8 cellular contexts compared by ENCODE assay signal in genomic region chr1:67561704-67562113, GRCh38.
A peak's percentile ranks its signal among the peaks of the same experiment; 100 is the strongest.
DNase-seq lines count a peak whose midpoint lies in the region; ATAC-seq and TF ChIP-seq lines count a peak whose summit lies in the region.

No MANE protein-coding gene starts in this region.

- BruUV-seq in OCI-LY7 (replicated peaks; lab: Mats Ljungman, UMichigan) = no TSS peak

- H4K20me1 ChIP-seq in OCI-LY7 (ENCODE audit: insufficient read depth, low read length) (no peaks in the 10 kb centered on the region), fibroblast of lung (ENCODE audit: control insufficient read depth, extremely low read depth, insufficient read depth, low read length) (no peaks in the 10 kb centered on the region)

- no peak overlapping the region for H3K27ac ChIP-seq in OCI-LY7 (ENCODE audit: low read depth, low read length, poor library complexity, severe bottlenecking)
- H3K27ac ChIP-seq in fibroblast of lung (ENCODE audit: insufficient read depth, low read length) = no peak overlapping the region

- no peaks in the 10 kb centered on the region for H3K36me3 ChIP-seq in OCI-LY7 (ENCODE audit: insufficient read depth, low read length)
- H3K36me3 ChIP-seq in fibroblast of lung (ENCODE audit: control insufficient read depth, insufficient read depth, low read length) = no peaks in the 10 kb centered on the region

- H3K27ac Mint-ChIP-seq in nephron progenitor cell = no peak overlapping the region
- H3K27ac Mint-ChIP-seq in stimulated activated naive CD8-positive, alpha-beta T cell treated with anti-CD3 and anti-CD28 coated beads, Interleukin-15, amount 100 ng/mL, for 72 hours = no peak overlapping the region

- H3K4me2 ChIP-seq in OCI-LY7 (ENCODE audit: low read length) (peak overlapping the region; percentile 22; the same call in 1 of the 2 replicates), fibroblast of lung (ENCODE audit: extremely low read depth, insufficient read depth, low read length) (no peak overlapping the region)

- H3K4me3 Mint-ChIP-seq in nephron progenitor cell = no peak overlapping the region
- H3K4me3 Mint-ChIP-seq in stimulated activated naive CD8-positive, alpha-beta T cell treated with anti-CD3 and anti-CD28 coated beads, Interleukin-15, amount 100 ng/mL, for 72 hours = no peak overlapping the region

- peaks cover 5% of the 10 kb centered on the region for H3K4me1 Mint-ChIP-seq in nephron progenitor cell
- peaks cover 6% of the 10 kb centered on the region for H3K4me1 Mint-ChIP-seq in stimulated activated naive CD8-positive, alpha-beta T cell treated with anti-CD3 and anti-CD28 coated beads, Interleukin-15, amount 100 ng/mL, for 72 hours

- CTCF ChIA-PET in OCI-LY7 (lab: Charles Lee; ENCODE audit: unreplicated experiment) = interaction anchor here (1.4 to 2.5 kb wide), 2 partner anchors 20 to 199 kb away, joined by 3 to 25 read pairs; no protein-coding TSS in a partner anchor

- peak; percentile 98 for TF ChIP-seq CTCF in OCI-LY7 (conservative IDR thresholded peaks at IDR 0.05; ENCODE audit: low read length)
- peak; percentile 92 to 94 for TF ChIP-seq CTCF in fibroblast of lung (conservative IDR thresholded peaks at IDR 0.05 in 1 of 2, IDR thresholded peaks at IDR 0.05 in 1 of 2; ENCODE audit: low read depth in 1 of 2, low read length in 2 of 2)
- TF ChIP-seq CTCF in nephron progenitor cell (IDR thresholded peaks at IDR 0.05) = peak; percentile 90

- DNase-seq in DMS153 (lab: John Stamatoyannopoulos, UW) (peak; percentile 56), HuH-7.5 (ENCODE audit: low spot score) (peak; percentile 46), OCI-LY7 (ENCODE audit: low spot score) (peak; percentile 84), activated T-cell treated with anti-CD3 and anti-CD28 coated beads for 48 hours (ENCODE audit: low read depth) (peak; percentile 75), fibroblast of lung (ENCODE audit: low read depth in 2 of 2) (peak; percentile 79 to 84), nephron progenitor cell (peak; percentile 96)
- peak; percentile 80 to 82 for DNase-seq in stimulated activated naive CD8-positive, alpha-beta T cell treated with anti-CD3 and anti-CD28 coated beads, Interleukin-15, amount 100 ng/mL, for 72 hours

- POLR2A ChIA-PET in OCI-LY7 (lab: Charles Lee) = interaction anchor here (1.0 to 2.7 kb wide), 5 partner anchors 10 to 198 kb away, joined by 3 to 14 read pairs (median 5); partner anchors contain the start of gene GADD45A

- no peaks in the 10 kb centered on the region for H3K36me3 Mint-ChIP-seq in nephron progenitor cell (ENCODE audit: low read depth)

- H3K9me2 ChIP-seq in OCI-LY7 (ENCODE audit: insufficient read depth, low read length) = no peaks in the 10 kb centered on the region

- ATAC-seq in GM21528 (IDR thresholded peaks at IDR 0.05; ENCODE audit: low FRiP score, unreplicated experiment) = peak; percentile 81
- ATAC-seq in stimulated activated naive CD8-positive, alpha-beta T cell treated with anti-CD3 and anti-CD28 coated beads, Interleukin-15, amount 100 ng/mL, for 72 hours = peak; percentile 89

- H3K27me3 Mint-ChIP-seq in nephron progenitor cell (ENCODE audit: low read depth, poor library complexity) = peaks cover 10% of the 10 kb centered on the region
- H3K27me3 Mint-ChIP-seq in stimulated activated naive CD8-positive, alpha-beta T cell treated with anti-CD3 and anti-CD28 coated beads, Interleukin-15, amount 100 ng/mL, for 72 hours = peaks cover 30% of the 10 kb centered on the region

- H3K4me1 ChIP-seq in OCI-LY7 (ENCODE audit: insufficient read depth, low read length, poor library complexity, severe bottlenecking) (peaks cover 4% of the 10 kb centered on the region), fibroblast of lung (ENCODE audit: control insufficient read depth, extremely low read depth, insufficient read depth, low read length) (peaks cover 11% of the 10 kb centered on the region)

- intact Hi-C loops in OCI-LY7 (cut with micrococcal nuclease; ENCODE audit: unreplicated experiment) = loop anchor here (1.0 kb wide), 2 partner anchors 125 to 199 kb away; no protein-coding TSS in a partner anchor

- no peaks in the 10 kb centered on the region for H3K9me3 ChIP-seq in OCI-LY7 (ENCODE audit: low read length)
- no peaks in the 10 kb centered on the region for H3K9me3 ChIP-seq in fibroblast of lung (ENCODE audit: control insufficient read depth, insufficient read depth, low read depth, low read length)

- peaks cover 4% of the 10 kb centered on the region for H3K9me3 Mint-ChIP-seq in nephron progenitor cell
- no peaks in the 10 kb centered on the region for H3K9me3 Mint-ChIP-seq in stimulated activated naive CD8-positive, alpha-beta T cell treated with anti-CD3 and anti-CD28 coated beads, Interleukin-15, amount 100 ng/mL, for 72 hours

- H3K79me2 ChIP-seq in OCI-LY7 (ENCODE audit: insufficient read depth, low read depth, low read length) (no peaks in the 10 kb centered on the region), fibroblast of lung (ENCODE audit: control insufficient read depth, insufficient read depth, low read length) (no peaks in the 10 kb centered on the region)

- peak overlapping the region; percentile 32; the same call in 1 of the 2 replicates for H2AFZ ChIP-seq in OCI-LY7 (ENCODE audit: low read length)
- no peak overlapping the region for H2AFZ ChIP-seq in fibroblast of lung (ENCODE audit: low read length)

- no peaks in the 10 kb centered on the region for H3K27me3 ChIP-seq in fibroblast of lung (ENCODE audit: control insufficient read depth, insufficient read depth, low read length)

- no peak overlapping the region for H3K9ac ChIP-seq in fibroblast of lung (ENCODE audit: insufficient read depth, low read length)

- H3K4me3 ChIP-seq in OCI-LY7 (ENCODE audit: low read depth, low read length, poor library complexity, severe bottlenecking) (no peak overlapping the region), fibroblast of lung (replicated peaks in 1 of 4; ENCODE audit: control extremely low read depth in 1 of 4, insufficient read depth in 1 of 4, low read depth in 3 of 4, low read length in 4 of 4) (no peak overlapping the region)

Comparison
In these comparisons a context has a peak if more than half of its experiments do, and no peak if none do; other contexts are left out.
1. DNase-seq: peak in every context shown above with its lines; median percentile 96 in nephron progenitor cell; 84 in OCI-LY7; 82 in fibroblast of lung; 81 in stimulated activated naive CD8-positive, alpha-beta T cell treated with anti-CD3 and anti-CD28 coated beads, Interleukin-15, amount 100 ng/mL, for 72 hours; 75 in activated T-cell treated with anti-CD3 and anti-CD28 coated beads for 48 hours; 56 in DMS153; 46 in HuH-7.5.